In genomic region chr7:76252020-76252419, GRCh38 we compare ENCODE assay signal across 2 cellular contexts.
TF ChIP-seq lines count a peak whose summit lies in the region.

No MANE protein-coding gene starts in this region.

TF ChIP-seq in GM23338, 12 proteins besides CTCF, POLR2A, EP300 and RAD21:
- TF ChIP-seq, protein P1, sequence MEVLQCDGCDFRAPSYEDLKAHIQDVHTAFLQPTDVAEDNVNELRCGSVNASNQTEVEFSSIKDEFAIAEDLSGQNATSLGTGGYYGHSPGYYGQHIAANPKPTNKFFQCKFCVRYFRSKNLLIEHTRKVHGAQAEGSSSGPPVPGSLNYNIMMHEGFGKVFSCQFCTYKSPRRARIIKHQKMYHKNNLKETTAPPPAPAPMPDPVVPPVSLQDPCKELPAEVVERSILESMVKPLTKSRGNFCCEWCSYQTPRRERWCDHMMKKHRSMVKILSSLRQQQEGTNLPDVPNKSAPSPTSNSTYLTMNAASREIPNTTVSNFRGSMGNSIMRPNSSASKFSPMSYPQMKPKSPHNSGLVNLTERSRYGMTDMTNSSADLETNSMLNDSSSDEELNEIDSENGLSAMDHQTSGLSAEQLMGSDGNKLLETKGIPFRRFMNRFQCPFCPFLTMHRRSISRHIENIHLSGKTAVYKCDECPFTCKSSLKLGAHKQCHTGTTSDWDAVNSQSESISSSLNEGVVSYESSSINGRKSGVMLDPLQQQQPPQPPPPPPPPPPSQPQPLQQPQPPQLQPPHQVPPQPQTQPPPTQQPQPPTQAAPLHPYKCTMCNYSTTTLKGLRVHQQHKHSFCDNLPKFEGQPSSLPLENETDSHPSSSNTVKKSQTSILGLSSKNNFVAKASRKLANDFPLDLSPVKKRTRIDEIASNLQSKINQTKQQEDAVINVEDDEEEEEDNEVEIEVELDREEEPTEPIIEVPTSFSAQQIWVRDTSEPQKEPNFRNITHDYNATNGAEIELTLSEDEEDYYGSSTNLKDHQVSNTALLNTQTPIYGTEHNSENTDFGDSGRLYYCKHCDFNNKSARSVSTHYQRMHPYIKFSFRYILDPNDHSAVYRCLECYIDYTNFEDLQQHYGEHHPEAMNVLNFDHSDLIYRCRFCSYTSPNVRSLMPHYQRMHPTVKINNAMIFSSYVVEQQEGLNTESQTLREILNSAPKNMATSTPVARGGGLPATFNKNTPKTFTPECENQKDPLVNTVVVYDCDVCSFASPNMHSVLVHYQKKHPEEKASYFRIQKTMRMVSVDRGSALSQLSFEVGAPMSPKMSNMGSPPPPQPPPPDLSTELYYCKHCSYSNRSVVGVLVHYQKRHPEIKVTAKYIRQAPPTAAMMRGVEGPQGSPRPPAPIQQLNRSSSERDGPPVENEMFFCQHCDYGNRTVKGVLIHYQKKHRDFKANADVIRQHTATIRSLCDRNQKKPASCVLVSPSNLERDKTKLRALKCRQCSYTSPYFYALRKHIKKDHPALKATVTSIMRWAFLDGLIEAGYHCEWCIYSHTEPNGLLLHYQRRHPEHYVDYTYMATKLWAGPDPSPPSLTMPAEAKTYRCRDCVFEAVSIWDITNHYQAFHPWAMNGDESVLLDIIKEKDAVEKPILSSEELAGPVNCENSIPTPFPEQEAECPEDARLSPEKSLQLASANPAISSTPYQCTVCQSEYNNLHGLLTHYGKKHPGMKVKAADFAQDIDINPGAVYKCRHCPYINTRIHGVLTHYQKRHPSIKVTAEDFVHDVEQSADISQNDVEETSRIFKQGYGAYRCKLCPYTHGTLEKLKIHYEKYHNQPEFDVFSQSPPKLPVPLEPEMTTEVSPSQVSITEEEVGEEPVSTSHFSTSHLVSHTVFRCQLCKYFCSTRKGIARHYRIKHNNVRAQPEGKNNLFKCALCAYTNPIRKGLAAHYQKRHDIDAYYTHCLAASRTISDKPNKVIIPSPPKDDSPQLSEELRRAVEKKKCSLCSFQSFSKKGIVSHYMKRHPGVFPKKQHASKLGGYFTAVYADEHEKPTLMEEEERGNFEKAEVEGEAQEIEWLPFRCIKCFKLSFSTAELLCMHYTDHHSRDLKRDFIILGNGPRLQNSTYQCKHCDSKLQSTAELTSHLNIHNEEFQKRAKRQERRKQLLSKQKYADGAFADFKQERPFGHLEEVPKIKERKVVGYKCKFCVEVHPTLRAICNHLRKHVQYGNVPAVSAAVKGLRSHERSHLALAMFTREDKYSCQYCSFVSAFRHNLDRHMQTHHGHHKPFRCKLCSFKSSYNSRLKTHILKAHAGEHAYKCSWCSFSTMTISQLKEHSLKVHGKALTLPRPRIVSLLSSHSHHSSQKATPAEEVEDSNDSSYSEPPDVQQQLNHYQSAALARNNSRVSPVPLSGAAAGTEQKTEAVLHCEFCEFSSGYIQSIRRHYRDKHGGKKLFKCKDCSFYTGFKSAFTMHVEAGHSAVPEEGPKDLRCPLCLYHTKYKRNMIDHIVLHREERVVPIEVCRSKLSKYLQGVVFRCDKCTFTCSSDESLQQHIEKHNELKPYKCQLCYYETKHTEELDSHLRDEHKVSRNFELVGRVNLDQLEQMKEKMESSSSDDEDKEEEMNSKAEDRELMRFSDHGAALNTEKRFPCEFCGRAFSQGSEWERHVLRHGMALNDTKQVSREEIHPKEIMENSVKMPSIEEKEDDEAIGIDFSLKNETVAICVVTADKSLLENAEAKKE (CRISPR knock-in tag; IDR thresholded peaks at IDR 0.05) = no peak

TF ChIP-seq in WTC11, 78 proteins besides CTCF, POLR2A, EP300 and RAD21:
- TF ChIP-seq FOXK1 (CRISPR knock-in tag; IDR thresholded peaks at IDR 0.05) (no peak), NR1H2 (CRISPR knock-in tag; IDR thresholded peaks at IDR 0.05) (no peak), ZNF121 (CRISPR knock-in tag; IDR thresholded peaks at IDR 0.05) (no peak), ELF4 (CRISPR knock-in tag; IDR thresholded peaks at IDR 0.05; ENCODE audit: low read depth) (no peak)
- TF ChIP-seq, protein P2, sequence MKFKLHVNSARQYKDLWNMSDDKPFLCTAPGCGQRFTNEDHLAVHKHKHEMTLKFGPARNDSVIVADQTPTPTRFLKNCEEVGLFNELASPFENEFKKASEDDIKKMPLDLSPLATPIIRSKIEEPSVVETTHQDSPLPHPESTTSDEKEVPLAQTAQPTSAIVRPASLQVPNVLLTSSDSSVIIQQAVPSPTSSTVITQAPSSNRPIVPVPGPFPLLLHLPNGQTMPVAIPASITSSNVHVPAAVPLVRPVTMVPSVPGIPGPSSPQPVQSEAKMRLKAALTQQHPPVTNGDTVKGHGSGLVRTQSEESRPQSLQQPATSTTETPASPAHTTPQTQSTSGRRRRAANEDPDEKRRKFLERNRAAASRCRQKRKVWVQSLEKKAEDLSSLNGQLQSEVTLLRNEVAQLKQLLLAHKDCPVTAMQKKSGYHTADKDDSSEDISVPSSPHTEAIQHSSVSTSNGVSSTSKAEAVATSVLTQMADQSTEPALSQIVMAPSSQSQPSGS (CRISPR knock-in tag; IDR thresholded peaks at IDR 0.05; ENCODE audit: borderline replicate concordance, low read depth) = no peak
- TF ChIP-seq, protein P3, sequence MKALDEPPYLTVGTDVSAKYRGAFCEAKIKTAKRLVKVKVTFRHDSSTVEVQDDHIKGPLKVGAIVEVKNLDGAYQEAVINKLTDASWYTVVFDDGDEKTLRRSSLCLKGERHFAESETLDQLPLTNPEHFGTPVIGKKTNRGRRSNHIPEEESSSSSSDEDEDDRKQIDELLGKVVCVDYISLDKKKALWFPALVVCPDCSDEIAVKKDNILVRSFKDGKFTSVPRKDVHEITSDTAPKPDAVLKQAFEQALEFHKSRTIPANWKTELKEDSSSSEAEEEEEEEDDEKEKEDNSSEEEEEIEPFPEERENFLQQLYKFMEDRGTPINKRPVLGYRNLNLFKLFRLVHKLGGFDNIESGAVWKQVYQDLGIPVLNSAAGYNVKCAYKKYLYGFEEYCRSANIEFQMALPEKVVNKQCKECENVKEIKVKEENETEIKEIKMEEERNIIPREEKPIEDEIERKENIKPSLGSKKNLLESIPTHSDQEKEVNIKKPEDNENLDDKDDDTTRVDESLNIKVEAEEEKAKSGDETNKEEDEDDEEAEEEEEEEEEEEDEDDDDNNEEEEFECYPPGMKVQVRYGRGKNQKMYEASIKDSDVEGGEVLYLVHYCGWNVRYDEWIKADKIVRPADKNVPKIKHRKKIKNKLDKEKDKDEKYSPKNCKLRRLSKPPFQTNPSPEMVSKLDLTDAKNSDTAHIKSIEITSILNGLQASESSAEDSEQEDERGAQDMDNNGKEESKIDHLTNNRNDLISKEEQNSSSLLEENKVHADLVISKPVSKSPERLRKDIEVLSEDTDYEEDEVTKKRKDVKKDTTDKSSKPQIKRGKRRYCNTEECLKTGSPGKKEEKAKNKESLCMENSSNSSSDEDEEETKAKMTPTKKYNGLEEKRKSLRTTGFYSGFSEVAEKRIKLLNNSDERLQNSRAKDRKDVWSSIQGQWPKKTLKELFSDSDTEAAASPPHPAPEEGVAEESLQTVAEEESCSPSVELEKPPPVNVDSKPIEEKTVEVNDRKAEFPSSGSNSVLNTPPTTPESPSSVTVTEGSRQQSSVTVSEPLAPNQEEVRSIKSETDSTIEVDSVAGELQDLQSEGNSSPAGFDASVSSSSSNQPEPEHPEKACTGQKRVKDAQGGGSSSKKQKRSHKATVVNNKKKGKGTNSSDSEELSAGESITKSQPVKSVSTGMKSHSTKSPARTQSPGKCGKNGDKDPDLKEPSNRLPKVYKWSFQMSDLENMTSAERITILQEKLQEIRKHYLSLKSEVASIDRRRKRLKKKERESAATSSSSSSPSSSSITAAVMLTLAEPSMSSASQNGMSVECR (CRISPR knock-in tag; IDR thresholded peaks at IDR 0.05; ENCODE audit: borderline replicate concordance) = no peak
- TF ChIP-seq, protein P4, sequence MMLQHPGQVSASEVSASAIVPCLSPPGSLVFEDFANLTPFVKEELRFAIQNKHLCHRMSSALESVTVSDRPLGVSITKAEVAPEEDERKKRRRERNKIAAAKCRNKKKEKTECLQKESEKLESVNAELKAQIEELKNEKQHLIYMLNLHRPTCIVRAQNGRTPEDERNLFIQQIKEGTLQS (CRISPR knock-in tag; conservative IDR thresholded peaks at IDR 0.05) = no peak
